8 cellular contexts compared by ENCODE assay signal in genomic region chr4:17576932-17577659, GRCh38. TPM values are rescaled to one million over a fixed set of nuclear protein-coding genes. Genes with fewer than 3 reads are reported as not detected.
DNase-seq lines count a peak whose midpoint lies in the region; ATAC-seq and TF ChIP-seq lines count a peak whose summit lies in the region.

TSS of gene LAP3 (plus strand) at chr4:17577198. CDS start at chr4:17577466, 268 bp downstream.

- peaks cover 19% of the 10 kb centered on the region for H3K36me3 Mint-ChIP-seq in activated naive CD4-positive, alpha-beta T cell treated with anti-CD3 and anti-CD28 coated beads, Interleukin-2, amount 10 ng/mL, durations not matched to agents 7 days and 5 days

- H3K4me3 ChIP-seq in SK-N-MC (peak within 1 kb of the TSS; percentile 84), gastroesophageal sphincter (peak within 1 kb of the TSS; percentile 66 to 76), neutrophil (ENCODE audit: low read depth in 1 of 2, low read length in 1 of 2) (peak within 1 kb of the TSS; percentile 70 to 95)

- CTCF ChIA-PET in HEK293T (lab: Yijun Ruan, JAX) = no interaction called here
- CTCF ChIA-PET in activated naive CD4-positive, alpha-beta T cell treated with anti-CD3 and anti-CD28 coated beads, Interleukin-2, amount 10 ng/mL, durations not matched to agents 7 days and 5 days (lab: Charles Lee) = interaction anchor here (0.7 to 1.6 kb wide), 4 partner anchors 28 to 240 kb away, joined by 3 to 5 read pairs (median 4); partner anchors contain the start of gene MED28

- TF ChIP-seq EP300 in gastroesophageal sphincter (IDR thresholded peaks at IDR 0.05) = no peak

- H3K27ac Mint-ChIP-seq in activated naive CD4-positive, alpha-beta T cell treated with anti-CD3 and anti-CD28 coated beads, Interleukin-2, amount 10 ng/mL, durations not matched to agents 7 days and 5 days = peak within 1 kb of the TSS; percentile 95

- peak; percentile 93 to 94 for TF ChIP-seq POLR2A in gastroesophageal sphincter (IDR thresholded peaks at IDR 0.05)

- peak; percentile 98 for DNase-seq in GM03348 (ENCODE audit: low spot score)
- peak; percentile 99 for DNase-seq in HEK293T (ENCODE audit: extremely low spot score)
- DNase-seq in MV-4-11 (lab: John Stamatoyannopoulos, UW) = peak; percentile 91
- DNase-seq in SK-N-MC (ENCODE audit: low read depth, low spot score) = peak; percentile 37
- DNase-seq in activated naive CD4-positive, alpha-beta T cell treated with anti-CD3 and anti-CD28 coated beads, Interleukin-2, amount 10 ng/mL, durations not matched to agents 7 days and 5 days = peak; percentile 99
- peak; percentile 80 to 99 (median 97) for DNase-seq in substantia nigra (lab: John Stamatoyannopoulos, UW)

- ATAC-seq in gastroesophageal sphincter = peak; percentile 98

- H3K27me3 Mint-ChIP-seq in activated naive CD4-positive, alpha-beta T cell treated with anti-CD3 and anti-CD28 coated beads, Interleukin-2, amount 10 ng/mL, durations not matched to agents 7 days and 5 days = no peaks in the 10 kb centered on the region

- no peaks in the 10 kb centered on the region for H3K9me3 Mint-ChIP-seq in activated naive CD4-positive, alpha-beta T cell treated with anti-CD3 and anti-CD28 coated beads, Interleukin-2, amount 10 ng/mL, durations not matched to agents 7 days and 5 days

- peak within 1 kb of the TSS; percentile 73 for H3K9ac ChIP-seq in SK-N-MC (ENCODE audit: insufficient read length)

- peak in 1 of 4 experiments; percentile 27 for TF ChIP-seq CTCF in gastroesophageal sphincter (IDR thresholded peaks at IDR 0.05)
- peak; percentile 46 for TF ChIP-seq CTCF in neutrophil (IDR thresholded peaks at IDR 0.05)

- WGBS in gastroesophageal sphincter (ENCODE audit: low coverage in 1 of 2), 2 donors = 0 to 1% methylated on average over 1 to 19 of the region's 90 CpGs

- H3K4me1 Mint-ChIP-seq in activated naive CD4-positive, alpha-beta T cell treated with anti-CD3 and anti-CD28 coated beads, Interleukin-2, amount 10 ng/mL, durations not matched to agents 7 days and 5 days = peaks cover 41% of the 10 kb centered on the region

- peaks cover 0 to 44% (median 11%) of the 10 kb centered on the region in 3 donors for H3K4me1 ChIP-seq in gastroesophageal sphincter
- H3K4me1 ChIP-seq in neutrophil (ENCODE audit: control insufficient read depth in 1 of 2, insufficient read depth in 1 of 2, low read depth in 1 of 2, low read length in 1 of 2) = peaks cover 20% of the 10 kb centered on the region in 2 experiments

- H3K27ac ChIP-seq in SK-N-MC (no peak within 1 kb of the TSS), gastroesophageal sphincter (peak within 1 kb of the TSS; percentile 79 to 95 (median 92)), neutrophil (peak within 1 kb of the TSS; percentile 94), substantia nigra (ENCODE audit: low read depth, low read length, poor library complexity, severe bottlenecking) (peak within 1 kb of the TSS; percentile 88)

- H3K27me3 ChIP-seq in gastroesophageal sphincter (no peaks in the 10 kb centered on the region), neutrophil (no peaks in the 10 kb centered on the region)

- POLR2A ChIA-PET in HEK293T (lab: Yijun Ruan, JAX) = interaction anchor here (0.6 to 1.2 kb wide), 7 partner anchors 9 to 223 kb away, joined by 3 to 5 read pairs (median 3); partner anchors contain the start of gene MED28

- no peaks in the 10 kb centered on the region for H3K9me3 ChIP-seq in SK-N-MC (ENCODE audit: low read depth, low read length)
- H3K9me3 ChIP-seq in gastroesophageal sphincter = no peaks in the 10 kb centered on the region
- no peaks in the 10 kb centered on the region for H3K9me3 ChIP-seq in neutrophil

- H3K4me3 Mint-ChIP-seq in activated naive CD4-positive, alpha-beta T cell treated with anti-CD3 and anti-CD28 coated beads, Interleukin-2, amount 10 ng/mL, durations not matched to agents 7 days and 5 days = peak within 1 kb of the TSS; percentile 89

- no peaks in the 10 kb centered on the region for H3K36me3 ChIP-seq in SK-N-MC (ENCODE audit: insufficient read depth, low read length)
- H3K36me3 ChIP-seq in gastroesophageal sphincter = peaks cover 0 to 19% of the 10 kb centered on the region in 2 donors
- peaks cover 9% of the 10 kb centered on the region for H3K36me3 ChIP-seq in neutrophil

TF ChIP-seq in HEK293T, 16 proteins besides CTCF, POLR2A, EP300 and RAD21:
- TF ChIP-seq SP1 (IDR thresholded peaks at IDR 0.05) (no peak), L3MBTL2 (conservative IDR thresholded peaks at IDR 0.05) (peak; percentile 96)

RNA-seq across cellular contexts. Expression of gene LAP3, which starts in this region (rescaled TPM):
- total RNA-seq in gastroesophageal sphincter = 10 to 100 TPM; 40.8 to 94.2 (median 80.1) TPM

Comparison
In these comparisons a context has a peak if more than half of its experiments do, and no peak if none do; other contexts are left out.
1. DNase-seq: peak in every context shown above with its lines; median percentile 99 in HEK293T; 99 in activated naive CD4-positive, alpha-beta T cell treated with anti-CD3 and anti-CD28 coated beads, Interleukin-2, amount 10 ng/mL, durations not matched to agents 7 days and 5 days; 98 in GM03348; 97 in substantia nigra; 91 in MV-4-11; 37 in SK-N-MC.